In genomic region chr7:135158874-135159273, GRCh38 we compare ENCODE assay signal across 15 cellular contexts. TPM values are rescaled to one million over a fixed set of nuclear protein-coding genes. Genes with fewer than 3 reads are reported as not detected.
DNase-seq lines count a peak whose midpoint lies in the region; ATAC-seq and TF ChIP-seq lines count a peak whose summit lies in the region.
"Had no signal": no experiment of that assay in that cellular context is flagged by ENCODE, and none has a peak within 500 bp of the region (broad histone marks: within the 10 kb centered on the region; RNA-seq: fewer than 3 reads in every experiment).

No MANE protein-coding gene starts in this region.

- H3K27me3 ChIP-seq in Caco-2 (replicated peaks; ENCODE audit: control insufficient read depth, insufficient read depth, low read length) (no peaks in the 10 kb centered on the region), gastroesophageal sphincter (no peaks in the 10 kb centered on the region), psoas muscle (ENCODE audit: insufficient read depth in 3 of 3, low read length in 2 of 3) (no peaks in the 10 kb centered on the region)

- H3K4me3 Mint-ChIP-seq in Caco-2 (ENCODE audit: unreplicated experiment) (no peak overlapping the region), endothelial cell (ENCODE audit: unreplicated experiment) (no peak overlapping the region)
- H3K4me3 Mint-ChIP-seq in activated CD4-positive, alpha-beta memory T cell treated with anti-CD3 and anti-CD28 coated beads for 36 hours, result no peak overlapping the region

- H3K4me1 ChIP-seq in Caco-2, result peaks cover 8% of the 10 kb centered on the region
- H3K4me1 ChIP-seq in gastroesophageal sphincter, result peaks cover 0 to 54% (median 9%) of the 10 kb centered on the region in 3 donors
- peaks cover 70% of the 10 kb centered on the region for H3K4me1 ChIP-seq in psoas muscle

- TF ChIP-seq CTCF in Caco-2 (IDR thresholded peaks at IDR 0.05; ENCODE audit: insufficient read depth in 1 of 2, low read depth in 1 of 2, low read length in 1 of 2, severe bottlenecking in 1 of 2, unreplicated experiment in 1 of 2) (no peak), gastroesophageal sphincter (IDR thresholded peaks at IDR 0.05) (no peak), psoas muscle (IDR thresholded peaks at IDR 0.05) (no peak), endothelial cell (IDR thresholded peaks at IDR 0.05; ENCODE audit: unreplicated experiment) (no peak)

- H3K36me3 ChIP-seq in Caco-2 (ENCODE audit: control insufficient read depth, insufficient read depth, low read length) (no peaks in the 10 kb centered on the region; the same call in 1 of the 2 replicates), gastroesophageal sphincter (peaks cover 0 to 4% of the 10 kb centered on the region in 2 donors), psoas muscle (ENCODE audit: insufficient read depth in 1 of 2, low read depth in 1 of 2) (peaks cover 0 to 19% of the 10 kb centered on the region in 2 donors)

- peaks cover 32% of the 10 kb centered on the region for H3K9me3 ChIP-seq in Caco-2
- peaks cover 0 to 11% (median 0%) of the 10 kb centered on the region in 3 donors for H3K9me3 ChIP-seq in gastroesophageal sphincter
- peaks cover 11% of the 10 kb centered on the region for H3K9me3 ChIP-seq in psoas muscle

- H3K27ac ChIP-seq in gastroesophageal sphincter, result peak overlapping the region in 3 of 4 donors; percentile 0 to 16 (median 7)
- peak overlapping the region; percentile 100 for H3K27ac ChIP-seq in psoas muscle
- H3K27ac ChIP-seq: GM23248, RWPE1 had no signal

- no peak overlapping the region for H3K4me3 ChIP-seq in Caco-2 (ENCODE audit: low read depth, low read length)
- no peak overlapping the region for H3K4me3 ChIP-seq in gastroesophageal sphincter
- H3K4me3 ChIP-seq in psoas muscle, result peak overlapping the region; percentile 57
- H3K4me3 ChIP-seq: GM23248 had no signal

- H3K4me1 Mint-ChIP-seq in Caco-2 (ENCODE audit: low read depth, unreplicated experiment) (peaks cover 19% of the 10 kb centered on the region), endothelial cell (ENCODE audit: unreplicated experiment) (peaks cover 28% of the 10 kb centered on the region)
- peaks cover 37% of the 10 kb centered on the region for H3K4me1 Mint-ChIP-seq in activated CD4-positive, alpha-beta memory T cell treated with anti-CD3 and anti-CD28 coated beads for 36 hours (ENCODE audit: low read depth)

- ATAC-seq in gastroesophageal sphincter, result no peak
- peak; percentile 22 to 51 (median 26) for ATAC-seq in psoas muscle
- no peak for ATAC-seq in HG02759 (IDR thresholded peaks at IDR 0.05; ENCODE audit: unreplicated experiment)

- no peak for TF ChIP-seq POLR2A in gastroesophageal sphincter (IDR thresholded peaks at IDR 0.05)

- BruUV-seq in Caco-2 (replicated peaks; lab: Mats Ljungman, UMichigan), result no TSS peak

- H3K27me3 Mint-ChIP-seq in Caco-2 (ENCODE audit: insufficient read depth, unreplicated experiment) (no peaks in the 10 kb centered on the region), endothelial cell (ENCODE audit: unreplicated experiment) (peaks cover 5% of the 10 kb centered on the region)
- no peaks in the 10 kb centered on the region for H3K27me3 Mint-ChIP-seq in activated CD4-positive, alpha-beta memory T cell treated with anti-CD3 and anti-CD28 coated beads for 36 hours

- H3K36me3 Mint-ChIP-seq in Caco-2 (ENCODE audit: insufficient read depth, unreplicated experiment), result peaks cover 43% of the 10 kb centered on the region
- peaks cover 73% of the 10 kb centered on the region for H3K36me3 Mint-ChIP-seq in activated CD4-positive, alpha-beta memory T cell treated with anti-CD3 and anti-CD28 coated beads for 36 hours
- peaks cover 18% of the 10 kb centered on the region for H3K36me3 Mint-ChIP-seq in endothelial cell (ENCODE audit: low read depth, unreplicated experiment)

- POLR2A ChIA-PET in Caco-2 (lab: Charles Lee), result no interaction called here
- POLR2A ChIA-PET in activated CD4-positive, alpha-beta memory T cell treated with anti-CD3 and anti-CD28 coated beads for 36 hours (lab: Charles Lee), result interaction anchor here (0.6 to 2.2 kb wide), 5 partner anchors 9 to 513 kb away, joined by 3 to 11 read pairs (median 4); partner anchors contain the start of genes AGBL3, CYREN and TMEM140

- H3K9me3 Mint-ChIP-seq in Caco-2 (ENCODE audit: unreplicated experiment) (peaks cover 62% of the 10 kb centered on the region), endothelial cell (ENCODE audit: unreplicated experiment) (peaks cover 7% of the 10 kb centered on the region)
- H3K9me3 Mint-ChIP-seq in activated CD4-positive, alpha-beta memory T cell treated with anti-CD3 and anti-CD28 coated beads for 36 hours, result peaks cover 45% of the 10 kb centered on the region

- peak overlapping the region; percentile 75 for H3K27ac Mint-ChIP-seq in Caco-2 (ENCODE audit: unreplicated experiment)
- peak overlapping the region; percentile 73 for H3K27ac Mint-ChIP-seq in activated CD4-positive, alpha-beta memory T cell treated with anti-CD3 and anti-CD28 coated beads for 36 hours
- H3K27ac Mint-ChIP-seq in endothelial cell (ENCODE audit: unreplicated experiment), result no peak overlapping the region

- intact Hi-C loops in Caco-2 (cut with micrococcal nuclease; ENCODE audit: unreplicated experiment) (no loop called here), psoas muscle (cut with DNase I) (no loop called here)
- intact Hi-C loops in activated CD4-positive, alpha-beta memory T cell treated with anti-CD3 and anti-CD28 coated beads for 36 hours (cut with micrococcal nuclease), result no loop called here

- no peak for TF ChIP-seq EP300 in gastroesophageal sphincter (IDR thresholded peaks at IDR 0.05)

- 58% methylated on average over 3 of the region's 6 CpGs; no CpG with 5 or more reads in 1 of the 2 donors for WGBS in gastroesophageal sphincter (ENCODE audit: low coverage in 1 of 2), 2 donors
- 8 to 13% (median 13%) methylated on average over 6 of the region's 6 CpGs for WGBS in psoas muscle, 3 donors

- CTCF ChIA-PET in Caco-2 (lab: Charles Lee), result no interaction called here
- CTCF ChIA-PET in activated CD4-positive, alpha-beta memory T cell treated with anti-CD3 and anti-CD28 coated beads for 36 hours (lab: Charles Lee), result interaction anchor here (0.5 to 1.5 kb wide), 3 partner anchors 8 to 12 kb away, joined by 3 to 4 read pairs (median 4); partner anchors contain the start of gene CYREN

- DNase-seq in Caco-2 (no peak), psoas muscle (no peak), NOMO-1 treated with dmso at 0.1 percent for 144 hours (lab: John Stamatoyannopoulos, UW; ENCODE audit: unreplicated experiment) (no peak), endothelial cell (ENCODE audit: low spot score) (no peak), inferior parietal cortex (ENCODE audit: extremely low spot score) (no peak)
- DNase-seq in activated CD4-positive, alpha-beta memory T cell treated with anti-CD3 and anti-CD28 coated beads for 36 hours, result no peak
- DNase-seq: GM23248, KBM-7, NCI-H1436, NCI-H526 treated with DMSO at 0.1 percent for 48 hours, retina, T-helper 9 cell had no signal

RNA-seq across cellular contexts. Expression of gene TMEM140, which starts 11.0 kb away (rescaled TPM):
- 3.8 and 6.1 TPM in 2 replicates for total RNA-seq in Caco-2 (2022)
- 1 to 10 TPM; 8.6 to 10.0 TPM for total RNA-seq in activated CD4-positive, alpha-beta memory T cell treated with anti-CD3 and anti-CD28 coated beads for 36 hours
- total RNA-seq in gastroesophageal sphincter, result 10 to 100 TPM in 3 of 4 donors, 1 to 10 TPM in 1; 9.3 to 21.8 (median 16.0) TPM
- 100 to 1,000 TPM in 1 of 4 donors, 10 to 100 TPM in 3; 67.0 to 106 (median 74.0) TPM for total RNA-seq in psoas muscle
- polyA plus RNA-seq in psoas muscle, result 10 to 100 TPM; 25.4 to 62.1 (median 52.5) TPM
- total RNA-seq in endothelial cell (ENCODE audit: unreplicated experiment), result not detected

RNA-seq across cellular contexts. Expression of gene CYREN, which starts 11.6 kb away (rescaled TPM):
- 60.9 and 62.6 TPM in 2 replicates for total RNA-seq in Caco-2 (2022)
- 10 to 100 TPM; 41.6 to 43.6 TPM for total RNA-seq in activated CD4-positive, alpha-beta memory T cell treated with anti-CD3 and anti-CD28 coated beads for 36 hours
- total RNA-seq in gastroesophageal sphincter, result 10 to 100 TPM; 37.0 to 60.3 (median 49.7) TPM
- 10 to 100 TPM; 20.6 to 29.4 (median 25.3) TPM for total RNA-seq in psoas muscle
- polyA plus RNA-seq in psoas muscle, result 10 to 100 TPM; 25.0 to 61.2 (median 46.3) TPM
- total RNA-seq in endothelial cell (ENCODE audit: unreplicated experiment), result 38.1 TPM

RNA-seq across cellular contexts. Expression of gene WDR91, which starts 52.5 kb away (rescaled TPM):
- total RNA-seq in Caco-2 (2022) (11.5 and 12.6 TPM in 2 replicates), gastroesophageal sphincter (10 to 100 TPM; 18.7 to 37.1 (median 30.0) TPM), psoas muscle (10 to 100 TPM in 1 of 4 donors, 1 to 10 TPM in 3; 4.8 to 23.6 (median 8.5) TPM), endothelial cell (ENCODE audit: unreplicated experiment) (11.5 TPM)
- total RNA-seq in activated CD4-positive, alpha-beta memory T cell treated with anti-CD3 and anti-CD28 coated beads for 36 hours, result 10 to 100 TPM; 10.3 to 11.0 TPM
- polyA plus RNA-seq in psoas muscle, result 1 to 10 TPM; 2.7 to 4.0 (median 2.8) TPM

Comparison
In these comparisons a context has a peak if more than half of its experiments do, and no peak if none do; other contexts are left out.
1. ATAC-seq: peak in psoas muscle (4 of 4); none in gastroesophageal sphincter (single experiment) and HG02759 (single experiment).